1 cellular context compared by ENCODE assay signal in genomic region chr17:68290955-68291835, GRCh38.
TF ChIP-seq lines count a peak whose summit lies in the region.

Gene ARSG (plus strand): TSS chr17:68291495. CDS start chr17:68307494, 15,999 bp downstream.
A gene with protein sequence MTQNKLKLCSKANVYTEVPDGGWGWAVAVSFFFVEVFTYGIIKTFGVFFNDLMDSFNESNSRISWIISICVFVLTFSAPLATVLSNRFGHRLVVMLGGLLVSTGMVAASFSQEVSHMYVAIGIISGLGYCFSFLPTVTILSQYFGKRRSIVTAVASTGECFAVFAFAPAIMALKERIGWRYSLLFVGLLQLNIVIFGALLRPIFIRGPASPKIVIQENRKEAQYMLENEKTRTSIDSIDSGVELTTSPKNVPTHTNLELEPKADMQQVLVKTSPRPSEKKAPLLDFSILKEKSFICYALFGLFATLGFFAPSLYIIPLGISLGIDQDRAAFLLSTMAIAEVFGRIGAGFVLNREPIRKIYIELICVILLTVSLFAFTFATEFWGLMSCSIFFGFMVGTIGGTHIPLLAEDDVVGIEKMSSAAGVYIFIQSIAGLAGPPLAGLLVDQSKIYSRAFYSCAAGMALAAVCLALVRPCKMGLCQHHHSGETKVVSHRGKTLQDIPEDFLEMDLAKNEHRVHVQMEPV (minus strand): TSS chr17:68291127. CDS start chr17:68278320, 12,807 bp downstream.

TF ChIP-seq in K562, 482 proteins besides CTCF, POLR2A, EP300 and RAD21 (continued from another document and continues in another):
- TF ChIP-seq, protein P1, sequence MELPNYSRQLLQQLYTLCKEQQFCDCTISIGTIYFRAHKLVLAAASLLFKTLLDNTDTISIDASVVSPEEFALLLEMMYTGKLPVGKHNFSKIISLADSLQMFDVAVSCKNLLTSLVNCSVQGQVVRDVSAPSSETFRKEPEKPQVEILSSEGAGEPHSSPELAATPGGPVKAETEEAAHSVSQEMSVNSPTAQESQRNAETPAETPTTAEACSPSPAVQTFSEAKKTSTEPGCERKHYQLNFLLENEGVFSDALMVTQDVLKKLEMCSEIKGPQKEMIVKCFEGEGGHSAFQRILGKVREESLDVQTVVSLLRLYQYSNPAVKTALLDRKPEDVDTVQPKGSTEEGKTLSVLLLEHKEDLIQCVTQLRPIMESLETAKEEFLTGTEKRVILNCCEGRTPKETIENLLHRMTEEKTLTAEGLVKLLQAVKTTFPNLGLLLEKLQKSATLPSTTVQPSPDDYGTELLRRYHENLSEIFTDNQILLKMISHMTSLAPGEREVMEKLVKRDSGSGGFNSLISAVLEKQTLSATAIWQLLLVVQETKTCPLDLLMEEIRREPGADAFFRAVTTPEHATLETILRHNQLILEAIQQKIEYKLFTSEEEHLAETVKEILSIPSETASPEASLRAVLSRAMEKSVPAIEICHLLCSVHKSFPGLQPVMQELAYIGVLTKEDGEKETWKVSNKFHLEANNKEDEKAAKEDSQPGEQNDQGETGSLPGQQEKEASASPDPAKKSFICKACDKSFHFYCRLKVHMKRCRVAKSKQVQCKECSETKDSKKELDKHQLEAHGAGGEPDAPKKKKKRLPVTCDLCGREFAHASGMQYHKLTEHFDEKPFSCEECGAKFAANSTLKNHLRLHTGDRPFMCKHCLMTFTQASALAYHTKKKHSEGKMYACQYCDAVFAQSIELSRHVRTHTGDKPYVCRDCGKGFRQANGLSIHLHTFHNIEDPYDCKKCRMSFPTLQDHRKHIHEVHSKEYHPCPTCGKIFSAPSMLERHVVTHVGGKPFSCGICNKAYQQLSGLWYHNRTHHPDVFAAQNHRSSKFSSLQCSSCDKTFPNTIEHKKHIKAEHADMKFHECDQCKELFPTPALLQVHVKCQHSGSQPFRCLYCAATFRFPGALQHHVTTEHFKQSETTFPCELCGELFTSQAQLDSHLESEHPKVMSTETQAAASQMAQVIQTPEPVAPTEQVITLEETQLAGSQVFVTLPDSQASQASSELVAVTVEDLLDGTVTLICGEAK (IDR thresholded peaks at IDR 0.05) = no peak
- TF ChIP-seq, protein P1 (CRISPR knock-in tag; IDR thresholded peaks at IDR 0.05) = no peak
- TF ChIP-seq ZNF583 (CRISPR knock-in tag; IDR thresholded peaks at IDR 0.05) (no peak), MED1 (CRISPR knock-in tag; IDR thresholded peaks at IDR 0.05; ENCODE audit: borderline replicate concordance) (no peak), ZNF561 (CRISPR knock-in tag; conservative IDR thresholded peaks at IDR 0.05) (no peak), MAX (CRISPR knock-in tag; IDR thresholded peaks at IDR 0.05) (peak; percentile 73), BRCA1 (IDR thresholded peaks at IDR 0.05) (no peak), BRCA1 (CRISPR knock-in tag; IDR thresholded peaks at IDR 0.05) (no peak), PCBP1 (IDR thresholded peaks at IDR 0.05; ENCODE audit: low read depth, low read length, poor library complexity, severe bottlenecking) (peak; percentile 19), YY1 (IDR thresholded peaks at IDR 0.05; ENCODE audit: borderline replicate concordance in 1 of 3, control insufficient read depth in 1 of 3, extremely low read depth in 1 of 3, insufficient read depth in 3 of 3, insufficient read length in 1 of 3, insufficient replicate concordance in 2 of 3, low read depth in 1 of 3, low read length in 2 of 3) (peak in 1 of 3 experiments; percentile 14), NCOA2 (IDR thresholded peaks at IDR 0.05; ENCODE audit: partially characterized antibody in 2 of 2) (no peak), ZNF57 (CRISPR knock-in tag; IDR thresholded peaks at IDR 0.05) (no peak), ZNF584 (CRISPR knock-in tag; IDR thresholded peaks at IDR 0.05; ENCODE audit: low read depth) (0 out of 2 replicates have a peak, but pooled peaks have one; percentile 60), DLX4 (CRISPR knock-in tag; IDR thresholded peaks at IDR 0.05) (no peak), FIP1L1 (IDR thresholded peaks at IDR 0.05; ENCODE audit: low read depth, low read length, poor library complexity, severe bottlenecking) (no peak), CHD1 (IDR thresholded peaks at IDR 0.05; ENCODE audit: low read length) (no peak), CAMTA2 (CRISPR knock-in tag; conservative IDR thresholded peaks at IDR 0.05) (no peak), MAZ (CRISPR knock-in tag; conservative IDR thresholded peaks at IDR 0.05 in 1 of 2, IDR thresholded peaks at IDR 0.05 in 1 of 2) (peak in 1 of 2 experiments; percentile 43; a peak in 1 of 4 replicates), NFXL1 (CRISPR knock-in tag; IDR thresholded peaks at IDR 0.05) (no peak), DPF2 (IDR thresholded peaks at IDR 0.05) (0 out of 2 replicates have a peak, but pooled peaks have one; percentile 23), ZNF589 (CRISPR knock-in tag; IDR thresholded peaks at IDR 0.05; ENCODE audit: low read depth) (peak; percentile 78; the same call in 1 of the 2 replicates)
- TF ChIP-seq, protein P2, sequence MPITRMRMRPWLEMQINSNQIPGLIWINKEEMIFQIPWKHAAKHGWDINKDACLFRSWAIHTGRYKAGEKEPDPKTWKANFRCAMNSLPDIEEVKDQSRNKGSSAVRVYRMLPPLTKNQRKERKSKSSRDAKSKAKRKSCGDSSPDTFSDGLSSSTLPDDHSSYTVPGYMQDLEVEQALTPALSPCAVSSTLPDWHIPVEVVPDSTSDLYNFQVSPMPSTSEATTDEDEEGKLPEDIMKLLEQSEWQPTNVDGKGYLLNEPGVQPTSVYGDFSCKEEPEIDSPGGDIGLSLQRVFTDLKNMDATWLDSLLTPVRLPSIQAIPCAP (CRISPR knock-in tag; IDR thresholded peaks at IDR 0.05; ENCODE audit: borderline replicate concordance) = no peak
- TF ChIP-seq, protein P3, sequence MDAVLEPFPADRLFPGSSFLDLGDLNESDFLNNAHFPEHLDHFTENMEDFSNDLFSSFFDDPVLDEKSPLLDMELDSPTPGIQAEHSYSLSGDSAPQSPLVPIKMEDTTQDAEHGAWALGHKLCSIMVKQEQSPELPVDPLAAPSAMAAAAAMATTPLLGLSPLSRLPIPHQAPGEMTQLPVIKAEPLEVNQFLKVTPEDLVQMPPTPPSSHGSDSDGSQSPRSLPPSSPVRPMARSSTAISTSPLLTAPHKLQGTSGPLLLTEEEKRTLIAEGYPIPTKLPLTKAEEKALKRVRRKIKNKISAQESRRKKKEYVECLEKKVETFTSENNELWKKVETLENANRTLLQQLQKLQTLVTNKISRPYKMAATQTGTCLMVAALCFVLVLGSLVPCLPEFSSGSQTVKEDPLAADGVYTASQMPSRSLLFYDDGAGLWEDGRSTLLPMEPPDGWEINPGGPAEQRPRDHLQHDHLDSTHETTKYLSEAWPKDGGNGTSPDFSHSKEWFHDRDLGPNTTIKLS (IDR thresholded peaks at IDR 0.05; ENCODE audit: borderline replicate concordance, low read depth) = peak; percentile 63; the same call in 1 of the 2 replicates
- TF ChIP-seq, protein P4, sequence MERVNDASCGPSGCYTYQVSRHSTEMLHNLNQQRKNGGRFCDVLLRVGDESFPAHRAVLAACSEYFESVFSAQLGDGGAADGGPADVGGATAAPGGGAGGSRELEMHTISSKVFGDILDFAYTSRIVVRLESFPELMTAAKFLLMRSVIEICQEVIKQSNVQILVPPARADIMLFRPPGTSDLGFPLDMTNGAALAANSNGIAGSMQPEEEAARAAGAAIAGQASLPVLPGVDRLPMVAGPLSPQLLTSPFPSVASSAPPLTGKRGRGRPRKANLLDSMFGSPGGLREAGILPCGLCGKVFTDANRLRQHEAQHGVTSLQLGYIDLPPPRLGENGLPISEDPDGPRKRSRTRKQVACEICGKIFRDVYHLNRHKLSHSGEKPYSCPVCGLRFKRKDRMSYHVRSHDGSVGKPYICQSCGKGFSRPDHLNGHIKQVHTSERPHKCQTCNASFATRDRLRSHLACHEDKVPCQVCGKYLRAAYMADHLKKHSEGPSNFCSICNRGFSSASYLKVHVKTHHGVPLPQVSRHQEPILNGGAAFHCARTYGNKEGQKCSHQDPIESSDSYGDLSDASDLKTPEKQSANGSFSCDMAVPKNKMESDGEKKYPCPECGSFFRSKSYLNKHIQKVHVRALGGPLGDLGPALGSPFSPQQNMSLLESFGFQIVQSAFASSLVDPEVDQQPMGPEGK (CRISPR knock-in tag; IDR thresholded peaks at IDR 0.05; ENCODE audit: borderline replicate concordance) = no peak
- TF ChIP-seq, protein P5, sequence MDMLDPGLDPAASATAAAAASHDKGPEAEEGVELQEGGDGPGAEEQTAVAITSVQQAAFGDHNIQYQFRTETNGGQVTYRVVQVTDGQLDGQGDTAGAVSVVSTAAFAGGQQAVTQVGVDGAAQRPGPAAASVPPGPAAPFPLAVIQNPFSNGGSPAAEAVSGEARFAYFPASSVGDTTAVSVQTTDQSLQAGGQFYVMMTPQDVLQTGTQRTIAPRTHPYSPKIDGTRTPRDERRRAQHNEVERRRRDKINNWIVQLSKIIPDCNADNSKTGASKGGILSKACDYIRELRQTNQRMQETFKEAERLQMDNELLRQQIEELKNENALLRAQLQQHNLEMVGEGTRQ (CRISPR knock-in tag; IDR thresholded peaks at IDR 0.05) = peak; percentile 22; the same call in 1 of the 2 replicates
- TF ChIP-seq, protein P6, sequence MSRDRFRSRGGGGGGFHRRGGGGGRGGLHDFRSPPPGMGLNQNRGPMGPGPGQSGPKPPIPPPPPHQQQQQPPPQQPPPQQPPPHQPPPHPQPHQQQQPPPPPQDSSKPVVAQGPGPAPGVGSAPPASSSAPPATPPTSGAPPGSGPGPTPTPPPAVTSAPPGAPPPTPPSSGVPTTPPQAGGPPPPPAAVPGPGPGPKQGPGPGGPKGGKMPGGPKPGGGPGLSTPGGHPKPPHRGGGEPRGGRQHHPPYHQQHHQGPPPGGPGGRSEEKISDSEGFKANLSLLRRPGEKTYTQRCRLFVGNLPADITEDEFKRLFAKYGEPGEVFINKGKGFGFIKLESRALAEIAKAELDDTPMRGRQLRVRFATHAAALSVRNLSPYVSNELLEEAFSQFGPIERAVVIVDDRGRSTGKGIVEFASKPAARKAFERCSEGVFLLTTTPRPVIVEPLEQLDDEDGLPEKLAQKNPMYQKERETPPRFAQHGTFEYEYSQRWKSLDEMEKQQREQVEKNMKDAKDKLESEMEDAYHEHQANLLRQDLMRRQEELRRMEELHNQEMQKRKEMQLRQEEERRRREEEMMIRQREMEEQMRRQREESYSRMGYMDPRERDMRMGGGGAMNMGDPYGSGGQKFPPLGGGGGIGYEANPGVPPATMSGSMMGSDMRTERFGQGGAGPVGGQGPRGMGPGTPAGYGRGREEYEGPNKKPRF (IDR thresholded peaks at IDR 0.05; ENCODE audit: low read depth, low read length) = no peak
- TF ChIP-seq, protein P7, sequence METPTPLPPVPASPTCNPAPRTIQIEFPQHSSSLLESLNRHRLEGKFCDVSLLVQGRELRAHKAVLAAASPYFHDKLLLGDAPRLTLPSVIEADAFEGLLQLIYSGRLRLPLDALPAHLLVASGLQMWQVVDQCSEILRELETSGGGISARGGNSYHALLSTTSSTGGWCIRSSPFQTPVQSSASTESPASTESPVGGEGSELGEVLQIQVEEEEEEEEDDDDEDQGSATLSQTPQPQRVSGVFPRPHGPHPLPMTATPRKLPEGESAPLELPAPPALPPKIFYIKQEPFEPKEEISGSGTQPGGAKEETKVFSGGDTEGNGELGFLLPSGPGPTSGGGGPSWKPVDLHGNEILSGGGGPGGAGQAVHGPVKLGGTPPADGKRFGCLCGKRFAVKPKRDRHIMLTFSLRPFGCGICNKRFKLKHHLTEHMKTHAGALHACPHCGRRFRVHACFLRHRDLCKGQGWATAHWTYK (CRISPR knock-in tag; IDR thresholded peaks at IDR 0.05) = peak; percentile 37; the same call in 1 of the 2 replicates
